Comparison of ENCODE assay signal across 23 cellular contexts in genomic region chr18:26792661-26793060, GRCh38.
DNase-seq lines count a peak whose midpoint lies in the region; ATAC-seq, FAIRE-seq and TF ChIP-seq lines count a peak whose summit lies in the region.
"Had no signal": no experiment of that assay in that cellular context is flagged by ENCODE, and none has a peak within 500 bp of the region (broad histone marks: within the 10 kb centered on the region; RNA-seq: fewer than 3 reads in every experiment).

No MANE protein-coding gene starts in this region.

- TF ChIP-seq EP300 in suprapubic skin (IDR thresholded peaks at IDR 0.05): no peak

- H3K9me1 ChIP-seq in endothelial cell of umbilical vein (replicated peaks; ENCODE audit: control insufficient read depth, extremely low read depth, insufficient read depth, low read length): no peaks in the 10 kb centered on the region

- no peak overlapping the region for H3K4me3 Mint-ChIP-seq in activated T-cell treated with anti-CD3 and anti-CD28 coated beads, Interleukin-2, amount 50 U/mL, for 24 hours
- H3K4me3 Mint-ChIP-seq: activated B cell treated with CpG ODN at 0.5 μM for 24 hours; activated T-helper 17 cell treated with anti-CD3 and anti-CD28 coated beads, Interleukin-2, amount 50 U/mL, for 72 hours; CD4-positive, alpha-beta T cell; dendritic cell treated with granulocyte-macrophage colony-stimulating factor and Interleukin-4, amounts not matched to agents 40 ng/mL and 50 ng/mL, for 4 days; GM23338; naive thymus-derived CD4-positive, alpha-beta T cell; T-cell had no signal

- no peaks in the 10 kb centered on the region for H3K27me3 Mint-ChIP-seq in activated T-cell treated with anti-CD3 and anti-CD28 coated beads, Interleukin-2, amount 50 U/mL, for 24 hours
- H3K27me3 Mint-ChIP-seq: activated T-helper 17 cell treated with anti-CD3 and anti-CD28 coated beads, Interleukin-2, amount 50 U/mL, for 72 hours; CD4-positive, alpha-beta T cell; dendritic cell treated with granulocyte-macrophage colony-stimulating factor and Interleukin-4, amounts not matched to agents 40 ng/mL and 50 ng/mL, for 4 days; T-cell had no signal

- H3K9me3 ChIP-seq in PC-3 (ENCODE audit: low read length) (no peaks in the 10 kb centered on the region), endothelial cell of umbilical vein (replicated peaks; ENCODE audit: control insufficient read depth, insufficient read depth, low read length) (no peaks in the 10 kb centered on the region), suprapubic skin (no peaks in the 10 kb centered on the region)

- no peak overlapping the region for H3K27ac Mint-ChIP-seq in activated T-cell treated with anti-CD3 and anti-CD28 coated beads, Interleukin-2, amount 50 U/mL, for 24 hours
- H3K27ac Mint-ChIP-seq: activated B cell treated with CpG ODN at 0.5 μM for 24 hours; activated T-helper 17 cell treated with anti-CD3 and anti-CD28 coated beads, Interleukin-2, amount 50 U/mL, for 72 hours; CD4-positive, alpha-beta T cell; dendritic cell treated with granulocyte-macrophage colony-stimulating factor and Interleukin-4, amounts not matched to agents 40 ng/mL and 50 ng/mL, for 4 days; GM23338; naive thymus-derived CD4-positive, alpha-beta T cell; T-cell had no signal

- dilution Hi-C loops in endothelial cell of umbilical vein (cut with MboI; ENCODE audit: extremely low pct_ligation_motif_present, low sequenced_read_pairs): no loop called here

- peak; percentile 1 for DNase-seq in EH (ENCODE audit: low read depth)
- peak; percentile 55 for DNase-seq in PC-3
- peak; percentile 1 for DNase-seq in endothelial cell of umbilical vein (ENCODE audit: low read depth, low spot score)
- peak; percentile 17 for DNase-seq in renal cortical epithelial cell (ENCODE audit: low read depth)
- DNase-seq in activated T-cell treated with anti-CD3 and anti-CD28 coated beads, Interleukin-2, amount 50 U/mL, for 24 hours: no peak
- no peak for DNase-seq in suprapubic skin (ENCODE audit: low spot score in 2 of 2)
- DNase-seq in DMS153 treated with DMSO at 0.1 percent for 48 hours (lab: John Stamatoyannopoulos, UW; ENCODE audit: unreplicated experiment): no peak
- DNase-seq: activated B cell treated with CpG ODN at 0.5 μM for 24 hours; activated naive CD4-positive, alpha-beta T cell treated with anti-CD3 and anti-CD28 coated beads, Interleukin-2, amount 50 U/mL, for 16 hours; amniotic stem cell; CD4-positive, alpha-beta T cell; central memory CD4-positive, alpha-beta T cell; midbrain; naive thymus-derived CD4-positive, alpha-beta T cell; NCI-H1092; NCI-H2029; NCI-H2227 treated with DMSO at 0.1 percent for 48 hours; occipital lobe; stimulated activated CD4-positive, alpha-beta T cell treated with anti-CD3 and anti-CD28 coated beads, Interleukin-2, amount 100 ng/mL, for 24 hours; T-cell had no signal

- H3K27ac ChIP-seq in PC-3 (ENCODE audit: low read length) (no peak overlapping the region), endothelial cell of umbilical vein (ENCODE audit: insufficient read depth, low read depth, low read length) (no peak overlapping the region), suprapubic skin (no peak overlapping the region)

- no peaks in the 10 kb centered on the region for H3K4me1 Mint-ChIP-seq in activated T-cell treated with anti-CD3 and anti-CD28 coated beads, Interleukin-2, amount 50 U/mL, for 24 hours (ENCODE audit: low read depth)
- H3K4me1 Mint-ChIP-seq: activated B cell treated with CpG ODN at 0.5 μM for 24 hours; activated T-helper 17 cell treated with anti-CD3 and anti-CD28 coated beads, Interleukin-2, amount 50 U/mL, for 72 hours; naive thymus-derived CD4-positive, alpha-beta T cell; T-cell had no signal

- intact Hi-C loops in PC-3 (cut with micrococcal nuclease): no loop called here
- intact Hi-C loops in endothelial cell of umbilical vein (cut with micrococcal nuclease): no loop called here

- no peaks in the 10 kb centered on the region for H3F3A ChIP-seq in PC-3 (ENCODE audit: low read length, unreplicated experiment)

- H3K27me3 ChIP-seq in PC-3 (ENCODE audit: low read length) (0 out of 2 replicates have a peak, but pooled peaks cover 6% of the 10 kb centered on the region), endothelial cell of umbilical vein (ENCODE audit: control insufficient read depth in 2 of 2, insufficient read depth in 2 of 2, low read length in 2 of 2) (no peaks in the 10 kb centered on the region), suprapubic skin (no peaks in the 10 kb centered on the region)

- H3K9ac ChIP-seq in PC-3 (ENCODE audit: low read length): no peak overlapping the region
- no peak overlapping the region for H3K9ac ChIP-seq in endothelial cell of umbilical vein (replicated peaks; ENCODE audit: extremely low read depth, insufficient read depth, low read length)

- BruUV-seq in PC-3 (replicated peaks; lab: Mats Ljungman, UMichigan): no TSS peak
- no TSS peak for BruUV-seq in endothelial cell of umbilical vein (replicated peaks; lab: Mats Ljungman, UMichigan)

- H3K79me2 ChIP-seq in PC-3 (ENCODE audit: low read length): no peaks in the 10 kb centered on the region
- H3K79me2 ChIP-seq in endothelial cell of umbilical vein (ENCODE audit: control insufficient read depth, insufficient read depth, low read length): no peaks in the 10 kb centered on the region

- TF ChIP-seq POLR2A in endothelial cell of umbilical vein (IDR thresholded peaks at IDR 0.05; ENCODE audit: low read depth, low read length) (no peak), suprapubic skin (IDR thresholded peaks at IDR 0.05) (no peak)

- no peaks in the 10 kb centered on the region for H3K9me2 ChIP-seq in PC-3 (replicated peaks; ENCODE audit: low read length)

- H3K4me1 ChIP-seq in PC-3 (ENCODE audit: insufficient read depth, low read length): no peaks in the 10 kb centered on the region
- H3K4me1 ChIP-seq in endothelial cell of umbilical vein (ENCODE audit: control insufficient read depth, extremely low read depth, insufficient read depth, low read length): no peaks in the 10 kb centered on the region
- H3K4me1 ChIP-seq in suprapubic skin: no peaks in the 10 kb centered on the region

- peak; percentile 80 for ATAC-seq in PC-3
- ATAC-seq: activated T-helper 17 cell treated with anti-CD3 and anti-CD28 coated beads, Interleukin-2, amount 50 U/mL, for 72 hours; GM23338; naive thymus-derived CD4-positive, alpha-beta T cell; T-cell had no signal

- H4K20me1 ChIP-seq in PC-3 (ENCODE audit: low read length) (no peaks in the 10 kb centered on the region), endothelial cell of umbilical vein (replicated peaks; ENCODE audit: control insufficient read depth, extremely low read depth, insufficient read depth, low read length) (no peaks in the 10 kb centered on the region)

- H3K9me3 Mint-ChIP-seq in activated T-cell treated with anti-CD3 and anti-CD28 coated beads, Interleukin-2, amount 50 U/mL, for 24 hours: peaks cover 6% of the 10 kb centered on the region
- H3K9me3 Mint-ChIP-seq: activated B cell treated with CpG ODN at 0.5 μM for 24 hours; dendritic cell treated with granulocyte-macrophage colony-stimulating factor and Interleukin-4, amounts not matched to agents 40 ng/mL and 50 ng/mL, for 4 days; GM23338 had no signal

- CTCF ChIA-PET in PC-3 (lab: Charles Lee): interaction anchor here (0.5 kb wide), 1 partner anchor 74 kb away, joined by 3 read pairs; no protein-coding TSS in a partner anchor
- CTCF ChIA-PET in endothelial cell of umbilical vein (lab: Charles Lee): no interaction called here

- no peaks in the 10 kb centered on the region for H3K36me3 Mint-ChIP-seq in activated T-cell treated with anti-CD3 and anti-CD28 coated beads, Interleukin-2, amount 50 U/mL, for 24 hours (ENCODE audit: low read depth)
- H3K36me3 Mint-ChIP-seq: naive thymus-derived CD4-positive, alpha-beta T cell; T-cell had no signal

- no peak for FAIRE-seq in endothelial cell of umbilical vein (lab: Jason Lieb, UNC)

- TF ChIP-seq CTCF in PC-3 (conservative IDR thresholded peaks at IDR 0.05; ENCODE audit: low read depth, low read length) (no peak), endothelial cell of umbilical vein (IDR thresholded peaks at IDR 0.05; ENCODE audit: extremely low read depth in 1 of 2, insufficient read depth in 1 of 2, low read depth in 1 of 2, low read length in 2 of 2) (no peak), suprapubic skin (IDR thresholded peaks at IDR 0.05) (no peak)

- H2AFZ ChIP-seq in PC-3 (ENCODE audit: low read length) (no peak overlapping the region), endothelial cell of umbilical vein (ENCODE audit: low read depth, low read length) (no peak overlapping the region)
- H2AFZ ChIP-seq: GM23338 had no signal

- POLR2A ChIA-PET in PC-3 (lab: Charles Lee; ENCODE audit: unreplicated experiment) (no interaction called here), endothelial cell of umbilical vein (lab: Charles Lee) (no interaction called here)

- H3K4me2 ChIP-seq in PC-3 (ENCODE audit: low read length) (no peak overlapping the region), endothelial cell of umbilical vein (ENCODE audit: insufficient read depth, low read length) (no peak overlapping the region)
- H3K4me2 ChIP-seq: GM23338 had no signal

- no peaks in the 10 kb centered on the region for H3K36me3 ChIP-seq in PC-3 (ENCODE audit: low read depth, low read length)
- no peaks in the 10 kb centered on the region for H3K36me3 ChIP-seq in endothelial cell of umbilical vein (ENCODE audit: control insufficient read depth in 2 of 2, extremely low read depth in 1 of 2, insufficient read depth in 2 of 2, low read length in 2 of 2)
- no peaks in the 10 kb centered on the region for H3K36me3 ChIP-seq in suprapubic skin

- H3K4me3 ChIP-seq in PC-3 (ENCODE audit: low read length): no peak overlapping the region
- H3K4me3 ChIP-seq in endothelial cell of umbilical vein (replicated peaks in 1 of 3; ENCODE audit: insufficient read depth in 1 of 3, low read depth in 1 of 3, low read length in 3 of 3): no peak overlapping the region
- no peak overlapping the region for H3K4me3 ChIP-seq in suprapubic skin
- H3K4me3 ChIP-seq: GM23338 had no signal

- 98% methylated on average over 1 of the region's 1 CpG for WGBS in suprapubic skin

TF ChIP-seq in endothelial cell of umbilical vein, 7 proteins besides CTCF, POLR2A, EP300 and RAD21:
- TF ChIP-seq MYC (IDR thresholded peaks at IDR 0.05; ENCODE audit: low read depth, low read length) (no peak), GATA2 (IDR thresholded peaks at IDR 0.05; ENCODE audit: insufficient read depth, insufficient read length, low read depth, low read length) (no peak), MAX (IDR thresholded peaks at IDR 0.05; ENCODE audit: insufficient read depth, insufficient read length) (no peak), JUN (IDR thresholded peaks at IDR 0.05; ENCODE audit: borderline replicate concordance, insufficient read depth, insufficient read length, low read depth) (no peak), EZH2 (IDR thresholded peaks at IDR 0.05; ENCODE audit: borderline replicate concordance, low read depth, low read length, severe bottlenecking) (no peak), POLR2AphosphoS5 (IDR thresholded peaks at IDR 0.05; ENCODE audit: insufficient read depth, low read depth, low read length) (no peak), FOS (IDR thresholded peaks at IDR 0.05; ENCODE audit: borderline replicate concordance, insufficient read depth, low read length) (no peak)

Comparison
In these comparisons a context has a peak if more than half of its experiments do, and no peak if none do; other contexts are left out.
1. DNase-seq: peak in EH (single experiment), PC-3 (single experiment), endothelial cell of umbilical vein (single experiment) and renal cortical epithelial cell (single experiment); none in activated T-cell treated with anti-CD3 and anti-CD28 coated beads, Interleukin-2, amount 50 U/mL, for 24 hours (single experiment), suprapubic skin (0 of 2) and DMS153 treated with DMSO at 0.1 percent for 48 hours (single experiment).